Comparison of ENCODE assay signal across 1 cellular context in the genomic region with DNA sequence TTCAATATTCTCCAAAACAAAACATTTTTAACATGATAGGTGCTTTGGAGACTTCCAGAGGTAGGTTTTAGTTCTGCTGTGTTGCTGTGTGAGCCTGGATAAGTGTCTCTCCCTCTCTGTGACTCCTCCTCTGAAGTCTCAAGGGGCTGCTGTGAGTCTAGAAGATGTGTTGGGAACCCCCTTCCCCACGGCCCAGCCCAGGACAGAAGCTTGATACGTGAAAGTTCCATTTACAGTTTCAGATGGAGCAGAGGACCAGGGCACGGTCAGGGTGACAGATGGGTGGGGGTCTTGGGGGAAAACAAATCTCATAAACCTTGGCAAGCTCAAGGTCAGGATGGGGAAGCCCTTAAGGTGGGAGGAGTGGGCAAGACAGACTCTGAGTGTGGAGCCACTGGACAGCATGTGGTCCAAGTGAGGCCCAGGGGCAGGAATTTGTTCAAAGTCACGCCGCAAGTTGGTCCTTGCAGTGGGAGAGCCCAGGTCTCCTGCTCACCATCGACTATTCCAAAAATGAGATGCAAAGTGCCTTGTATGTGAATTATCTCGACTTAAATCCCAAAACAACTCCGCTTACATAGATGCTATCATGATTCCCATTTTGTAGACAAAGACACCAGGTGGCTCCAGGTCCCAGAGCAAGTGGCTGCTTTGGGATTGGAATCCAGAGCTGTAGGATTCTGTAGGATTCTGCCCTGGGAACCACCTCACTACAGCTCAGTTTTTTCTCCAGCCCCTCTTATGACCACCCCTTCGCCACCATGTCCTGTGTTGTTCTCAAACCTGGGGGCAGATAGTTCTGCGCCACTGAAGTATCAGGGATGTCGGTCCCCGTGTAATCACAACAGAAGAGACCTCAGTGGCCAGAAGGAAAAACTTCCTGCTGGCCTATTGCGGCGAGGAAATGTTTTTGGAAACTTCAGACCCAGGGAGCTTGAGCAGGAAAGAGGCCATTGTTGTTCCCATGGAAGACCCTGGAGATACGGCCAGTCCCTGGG.
TF ChIP-seq lines count a peak whose summit lies in the region.

No MANE protein-coding gene starts in this region.

TF ChIP-seq in endothelial cell of umbilical vein, 7 proteins besides CTCF, POLR2A, EP300 and RAD21:
- peak; percentile 43 for TF ChIP-seq POLR2AphosphoS5 (IDR thresholded peaks at IDR 0.05; ENCODE audit: insufficient read depth, low read depth, low read length)
- no peak for TF ChIP-seq EZH2 (IDR thresholded peaks at IDR 0.05; ENCODE audit: borderline replicate concordance, low read depth, low read length, severe bottlenecking)
